In genomic region chr4:10108391-10108790, GRCh38 we compare ENCODE assay signal across 10 cellular contexts. TPM values are rescaled to one million over a fixed set of nuclear protein-coding genes. Genes with fewer than 3 reads are reported as not detected.
A peak's percentile ranks its signal among the peaks of the same experiment; 100 is the strongest.
DNase-seq lines count a peak whose midpoint lies in the region; ATAC-seq and TF ChIP-seq lines count a peak whose summit lies in the region.
"Had no signal": no experiment of that assay in that cellular context is flagged by ENCODE, and none has a peak within 500 bp of the region (broad histone marks: within the 10 kb centered on the region; RNA-seq: fewer than 3 reads in every experiment).

No MANE protein-coding gene starts in this region.

- intact Hi-C loops in Calu3 (cut with micrococcal nuclease; ENCODE audit: unreplicated experiment) (no loop called here), esophagus squamous epithelium (cut with DNase I) (no loop called here)

- peak overlapping the region; percentile 69 to 93 (median 88) for H3K27ac ChIP-seq in esophagus squamous epithelium
- H3K27ac ChIP-seq in rectal smooth muscle tissue (ENCODE audit: low read depth, low read length), result peak overlapping the region; percentile 66

- CTCF ChIA-PET in Calu3 (lab: Charles Lee), result no interaction called here
- CTCF ChIA-PET in activated CD4-positive, alpha-beta memory T cell treated with anti-CD3 and anti-CD28 coated beads, Interleukin-2, amount 10 ng/mL, durations not matched to agents 7 days and 5 days (lab: Charles Lee), result interaction anchor here (1.1 to 2.4 kb wide), 2 partner anchors 9 to 12 kb away, joined by 4 to 9 read pairs; no protein-coding TSS in a partner anchor

- no peak for DNase-seq in Calu3
- no peak for DNase-seq in activated CD4-positive, alpha-beta memory T cell treated with anti-CD3 and anti-CD28 coated beads, Interleukin-2, amount 10 ng/mL, durations not matched to agents 7 days and 5 days
- DNase-seq in esophagus squamous epithelium (lab: John Stamatoyannopoulos, UW), result no peak
- no peak for DNase-seq in hepatic stellate cell (ENCODE audit: low spot score)
- DNase-seq in DMS153 (lab: John Stamatoyannopoulos, UW), result no peak
- no peak for DNase-seq in activated effector memory CD4-positive, alpha-beta T cell treated with anti-CD3 and anti-CD28 coated beads, Interleukin-2, amount 50 U/mL, for 16 hours
- DNase-seq: midbrain, NCI-H526 treated with DMSO at 0.1 percent for 48 hours had no signal

- no peak for TF ChIP-seq POLR2A in esophagus squamous epithelium (IDR thresholded peaks at IDR 0.05)

- BruUV-seq in Calu3 (replicated peaks; lab: Mats Ljungman, UMichigan), result no TSS peak

- peaks cover 78 to 100% (median 89%) of the 10 kb centered on the region in 3 donors for H3K4me1 ChIP-seq in esophagus squamous epithelium
- H3K4me1 ChIP-seq in rectal smooth muscle tissue (ENCODE audit: control insufficient read depth, insufficient read depth, low read length), result peaks cover 87% of the 10 kb centered on the region

- H3K27me3 ChIP-seq in esophagus squamous epithelium, result no peaks in the 10 kb centered on the region
- no peaks in the 10 kb centered on the region for H3K27me3 ChIP-seq in rectal smooth muscle tissue (ENCODE audit: control insufficient read depth, insufficient read depth, low read length)

- ATAC-seq in GM21423 (IDR thresholded peaks at IDR 0.05; ENCODE audit: unreplicated experiment), result no peak

- 69 to 76% methylated on average over 2 to 5 of the region's 6 CpGs for WGBS in esophagus squamous epithelium, 2 donors

- H3K9me3 ChIP-seq in esophagus squamous epithelium, result no peaks in the 10 kb centered on the region

- H3K36me3 ChIP-seq in esophagus squamous epithelium (peaks cover 14 to 63% (median 18%) of the 10 kb centered on the region in 3 donors), rectal smooth muscle tissue (ENCODE audit: control insufficient read depth, insufficient read depth, low read length) (peaks cover 35% of the 10 kb centered on the region)

- no peak overlapping the region for H3K4me3 Mint-ChIP-seq in Calu3 (ENCODE audit: low read depth, unreplicated experiment)
- H3K4me3 Mint-ChIP-seq in activated CD4-positive, alpha-beta memory T cell treated with anti-CD3 and anti-CD28 coated beads, Interleukin-2, amount 10 ng/mL, durations not matched to agents 7 days and 5 days, result peak overlapping the region; percentile 21

- H3K27ac Mint-ChIP-seq in Calu3 (ENCODE audit: unreplicated experiment), result peak overlapping the region; percentile 33
- H3K27ac Mint-ChIP-seq in activated CD4-positive, alpha-beta memory T cell treated with anti-CD3 and anti-CD28 coated beads, Interleukin-2, amount 10 ng/mL, durations not matched to agents 7 days and 5 days, result peak overlapping the region; percentile 71

- H3K9ac ChIP-seq in rectal smooth muscle tissue (ENCODE audit: low read length), result no peak overlapping the region

- H3K27me3 Mint-ChIP-seq in Calu3 (ENCODE audit: unreplicated experiment), result no peaks in the 10 kb centered on the region
- no peaks in the 10 kb centered on the region for H3K27me3 Mint-ChIP-seq in activated CD4-positive, alpha-beta memory T cell treated with anti-CD3 and anti-CD28 coated beads, Interleukin-2, amount 10 ng/mL, durations not matched to agents 7 days and 5 days

- TF ChIP-seq CTCF in Calu3 (IDR thresholded peaks at IDR 0.05; ENCODE audit: unreplicated experiment), result no peak
- TF ChIP-seq CTCF in esophagus squamous epithelium (IDR thresholded peaks at IDR 0.05), result no peak

- no peaks in the 10 kb centered on the region for H3K9me3 Mint-ChIP-seq in Calu3 (ENCODE audit: low read depth, unreplicated experiment)
- H3K9me3 Mint-ChIP-seq in activated CD4-positive, alpha-beta memory T cell treated with anti-CD3 and anti-CD28 coated beads, Interleukin-2, amount 10 ng/mL, durations not matched to agents 7 days and 5 days, result no peaks in the 10 kb centered on the region

- H3K4me3 ChIP-seq in esophagus squamous epithelium (no peak overlapping the region), rectal smooth muscle tissue (ENCODE audit: low read length) (no peak overlapping the region)

- peaks cover 45% of the 10 kb centered on the region for H3K36me3 Mint-ChIP-seq in Calu3 (ENCODE audit: insufficient read depth, unreplicated experiment)
- peaks cover 93% of the 10 kb centered on the region for H3K36me3 Mint-ChIP-seq in activated CD4-positive, alpha-beta memory T cell treated with anti-CD3 and anti-CD28 coated beads, Interleukin-2, amount 10 ng/mL, durations not matched to agents 7 days and 5 days (ENCODE audit: low read depth)

- POLR2A ChIA-PET in activated CD4-positive, alpha-beta memory T cell treated with anti-CD3 and anti-CD28 coated beads, Interleukin-2, amount 10 ng/mL, durations not matched to agents 7 days and 5 days (lab: Charles Lee), result interaction anchor here (21.9 to 23.4 kb wide), 2 partner anchors 4 to 11 kb away, joined by 503 read pairs; partner anchors contain the start of gene WDR1

- H3K4me1 Mint-ChIP-seq in Calu3 (ENCODE audit: low read depth, unreplicated experiment), result peaks cover 55% of the 10 kb centered on the region
- peaks cover 99% of the 10 kb centered on the region for H3K4me1 Mint-ChIP-seq in activated CD4-positive, alpha-beta memory T cell treated with anti-CD3 and anti-CD28 coated beads, Interleukin-2, amount 10 ng/mL, durations not matched to agents 7 days and 5 days

RNA-seq across cellular contexts. Expression of gene WDR1, which starts 8.2 kb away (rescaled TPM):
- total RNA-seq in Calu3 (2022) (188 and 199 TPM in 2 replicates), esophagus squamous epithelium (100 to 1,000 TPM; 131 to 203 (median 171) TPM)
- total RNA-seq in activated CD4-positive, alpha-beta memory T cell treated with anti-CD3 and anti-CD28 coated beads, Interleukin-2, amount 10 ng/mL, durations not matched to agents 7 days and 5 days, result 100 to 1,000 TPM; 463 to 465 TPM
